1 cellular context compared by ENCODE assay signal in the genomic region with DNA sequence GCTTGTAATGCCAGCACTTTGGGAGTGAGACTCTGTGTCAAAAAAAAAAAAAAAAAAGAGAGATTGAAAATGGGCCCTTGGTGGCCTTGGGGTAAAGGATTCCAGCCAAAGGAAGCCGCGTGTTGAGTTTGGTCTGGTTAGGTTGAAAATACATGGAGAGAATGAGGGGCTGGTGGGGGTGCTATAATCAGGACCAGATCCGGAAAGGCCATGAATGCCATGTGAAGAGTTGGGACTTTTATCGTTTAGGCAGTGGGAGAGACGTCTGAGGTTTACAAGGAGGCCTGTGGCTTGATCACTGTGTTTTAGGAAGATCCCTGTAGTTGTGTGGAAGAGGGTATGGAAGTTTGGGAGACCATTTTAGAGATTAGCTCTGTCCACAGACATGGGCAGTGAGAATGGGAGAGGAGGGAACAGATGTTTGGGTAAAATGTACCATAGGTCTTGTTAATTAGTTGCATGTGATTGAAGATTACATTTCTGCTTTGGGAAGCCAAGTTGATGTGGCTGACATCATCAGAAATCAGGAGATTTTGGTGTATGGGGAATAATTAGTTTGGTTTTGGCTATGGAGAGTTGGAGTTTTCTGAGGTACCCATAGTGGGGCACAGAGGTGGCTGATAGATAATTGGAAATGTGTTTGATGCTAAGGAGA.
TF ChIP-seq lines count a peak whose summit lies in the region.

No MANE protein-coding gene starts in this region.

TF ChIP-seq in GM12878, 131 proteins besides CTCF, POLR2A, EP300 and RAD21:
- no peak for TF ChIP-seq ESRRA (IDR thresholded peaks at IDR 0.05; ENCODE audit: low read length)
